In genomic region chr17:67833946-67834631, GRCh38 we compare ENCODE assay signal across 2 cellular contexts.
TF ChIP-seq lines count a peak whose summit lies in the region.

No MANE protein-coding gene starts in this region.

TF ChIP-seq in HEK293T, 16 proteins besides CTCF, POLR2A, EP300 and RAD21 (continued from another document):
- TF ChIP-seq ELF4 (IDR thresholded peaks at IDR 0.05) = no peak
- TF ChIP-seq FOXK2 (IDR thresholded peaks at IDR 0.05) = no peak
- no peak for TF ChIP-seq PKNOX1 (IDR thresholded peaks at IDR 0.05)
- no peak for TF ChIP-seq L3MBTL2 (conservative IDR thresholded peaks at IDR 0.05)
- TF ChIP-seq FOXA1 (IDR thresholded peaks at IDR 0.05) = no peak
- TF ChIP-seq TARDBP (IDR thresholded peaks at IDR 0.05) = no peak
- TF ChIP-seq BHLHE40 (IDR thresholded peaks at IDR 0.05; ENCODE audit: borderline replicate concordance) = no peak
- no peak for TF ChIP-seq SP1 (IDR thresholded peaks at IDR 0.05)
- TF ChIP-seq HDGF (IDR thresholded peaks at IDR 0.05; ENCODE audit: borderline replicate concordance) = no peak
- TF ChIP-seq ZNF384 (IDR thresholded peaks at IDR 0.05) = no peak
- no peak for TF ChIP-seq ARNT (IDR thresholded peaks at IDR 0.05)
- no peak for TF ChIP-seq CTBP1 (IDR thresholded peaks at IDR 0.05; ENCODE audit: borderline replicate concordance)

TF ChIP-seq in GM12878, 131 proteins besides CTCF, POLR2A, EP300 and RAD21 (continued from another document):
- TF ChIP-seq SRF (IDR thresholded peaks at IDR 0.05; ENCODE audit: low read depth in 2 of 2, low read length in 2 of 2) (no peak), RB1 (IDR thresholded peaks at IDR 0.05; ENCODE audit: borderline replicate concordance) (no peak), ZBTB4 (CRISPR knock-in tag; IDR thresholded peaks at IDR 0.05) (no peak), NRF1 (conservative IDR thresholded peaks at IDR 0.05; ENCODE audit: low read depth, low read length) (no peak), HDAC2 (IDR thresholded peaks at IDR 0.05) (no peak), TARDBP (IDR thresholded peaks at IDR 0.05; ENCODE audit: borderline replicate concordance) (no peak), YY1 (IDR thresholded peaks at IDR 0.05; ENCODE audit: low read depth, low read length) (no peak), IKZF1 (conservative IDR thresholded peaks at IDR 0.05) (no peak), CREM (IDR thresholded peaks at IDR 0.05; ENCODE audit: low read depth) (no peak)
